15 cellular contexts compared by ENCODE assay signal in genomic region chr19:28402701-28403290, GRCh38.
DNase-seq lines count a peak whose midpoint lies in the region; ATAC-seq and TF ChIP-seq lines count a peak whose summit lies in the region.
"Had no signal": no experiment of that assay in that cellular context is flagged by ENCODE, and none has a peak within 500 bp of the region (broad histone marks: within the 10 kb centered on the region; RNA-seq: fewer than 3 reads in every experiment).

No MANE protein-coding gene starts in this region.

- TF ChIP-seq CTCF in right atrium auricular region (IDR thresholded peaks at IDR 0.05) (no peak), left ventricle myocardium inferior (IDR thresholded peaks at IDR 0.05; ENCODE audit: borderline replicate concordance) (no peak), OCI-LY1 (IDR thresholded peaks at IDR 0.05; ENCODE audit: low read length) (no peak), nephron progenitor cell (IDR thresholded peaks at IDR 0.05) (no peak)

- no peak overlapping the region for H2AFZ ChIP-seq in OCI-LY1 (ENCODE audit: low read length)
- H2AFZ ChIP-seq: GM23248 had no signal

- no peak overlapping the region for H3K4me3 Mint-ChIP-seq in nephron progenitor cell
- no peak overlapping the region for H3K4me3 Mint-ChIP-seq in activated naive CD8-positive, alpha-beta T cell treated with anti-CD3 and anti-CD28 coated beads, Interleukin-2, amount 50 U/mL, for 24 hours
- H3K4me3 Mint-ChIP-seq: CD4-positive, alpha-beta T cell had no signal

- H3K27ac Mint-ChIP-seq in nephron progenitor cell = peak overlapping the region; percentile 61
- no peak overlapping the region for H3K27ac Mint-ChIP-seq in activated naive CD8-positive, alpha-beta T cell treated with anti-CD3 and anti-CD28 coated beads, Interleukin-2, amount 50 U/mL, for 24 hours
- H3K27ac Mint-ChIP-seq: CD4-positive, alpha-beta T cell had no signal

- peak overlapping the region; percentile 87 for H3K9ac ChIP-seq in OCI-LY1 (ENCODE audit: low read length)
- H3K9ac ChIP-seq: GM23248 had no signal

- peaks cover 6% of the 10 kb centered on the region for H3K9me3 Mint-ChIP-seq in nephron progenitor cell
- no peaks in the 10 kb centered on the region for H3K9me3 Mint-ChIP-seq in activated naive CD8-positive, alpha-beta T cell treated with anti-CD3 and anti-CD28 coated beads, Interleukin-2, amount 50 U/mL, for 24 hours

- H3K27me3 ChIP-seq in right atrium auricular region (no peaks in the 10 kb centered on the region), left ventricle myocardium inferior (ENCODE audit: low read depth) (peaks cover 70% of the 10 kb centered on the region), OCI-LY1 (ENCODE audit: insufficient read depth, low read length) (no peaks in the 10 kb centered on the region)

- H3K4me3 ChIP-seq in right atrium auricular region = no peak overlapping the region
- H3K4me3 ChIP-seq in left ventricle myocardium inferior = no peak overlapping the region
- H3K4me3 ChIP-seq in OCI-LY1 (ENCODE audit: low read depth, low read length, poor library complexity, severe bottlenecking) = peak overlapping the region; percentile 74
- H3K4me3 ChIP-seq: GM12878, GM23248 had no signal

- no peaks in the 10 kb centered on the region for H3K4me1 ChIP-seq in right atrium auricular region
- no peaks in the 10 kb centered on the region for H3K4me1 ChIP-seq in left ventricle myocardium inferior
- H3K4me1 ChIP-seq in OCI-LY1 (ENCODE audit: insufficient read depth, low read length, severe bottlenecking) = peaks cover 76% of the 10 kb centered on the region

- DNase-seq in right atrium auricular region (ENCODE audit: low spot score) (peak; percentile 13), left ventricle myocardium inferior (no peak), nephron progenitor cell (no peak), NCI-H2081 treated with DMSO at 0.1 percent for 48 hours (lab: John Stamatoyannopoulos, UW) (no peak)
- no peak for DNase-seq in activated T-cell treated with anti-CD3 and anti-CD28 coated beads, Interleukin-2, amount 50 U/mL, for 48 hours
- no peak for DNase-seq in activated naive CD8-positive, alpha-beta T cell treated with anti-CD3 and anti-CD28 coated beads, Interleukin-2, amount 50 U/mL, for 24 hours
- DNase-seq: 8988T; AML-193; C1 segment of cervical spinal cord; Calu3; CD4-positive, alpha-beta T cell; DMS 273 treated with DMSO at 0.1 percent for 48 hours; GM23248 had no signal

- H4K20me1 ChIP-seq in OCI-LY1 (ENCODE audit: insufficient read depth, low read length) = no peaks in the 10 kb centered on the region

- H3F3A ChIP-seq in OCI-LY1 (ENCODE audit: insufficient read depth, low read length) = no peaks in the 10 kb centered on the region

- H3K27me3 Mint-ChIP-seq in nephron progenitor cell (ENCODE audit: low read depth, poor library complexity) = peaks cover 8% of the 10 kb centered on the region
- H3K27me3 Mint-ChIP-seq in activated naive CD8-positive, alpha-beta T cell treated with anti-CD3 and anti-CD28 coated beads, Interleukin-2, amount 50 U/mL, for 24 hours = no peaks in the 10 kb centered on the region
- H3K27me3 Mint-ChIP-seq: CD4-positive, alpha-beta T cell had no signal

- H3K9me3 ChIP-seq in right atrium auricular region (no peaks in the 10 kb centered on the region), left ventricle myocardium inferior (replicated peaks) (no peaks in the 10 kb centered on the region), OCI-LY1 (ENCODE audit: low read length) (no peaks in the 10 kb centered on the region)

- H3K36me3 ChIP-seq in right atrium auricular region (no peaks in the 10 kb centered on the region), left ventricle myocardium inferior (no peaks in the 10 kb centered on the region), OCI-LY1 (ENCODE audit: insufficient read depth, low read length) (peaks cover 10% of the 10 kb centered on the region)

- no peaks in the 10 kb centered on the region for H3K9me2 ChIP-seq in OCI-LY1 (ENCODE audit: low read depth, low read length)

- no peak for ATAC-seq in activated naive CD8-positive, alpha-beta T cell treated with anti-CD3 and anti-CD28 coated beads, Interleukin-2, amount 50 U/mL, for 24 hours
- ATAC-seq: GM12878 had no signal

- intact Hi-C loops in left ventricle myocardium inferior (cut with micrococcal nuclease) = no loop called here

- peaks cover 98% of the 10 kb centered on the region for H3K4me1 Mint-ChIP-seq in nephron progenitor cell
- peaks cover 5% of the 10 kb centered on the region for H3K4me1 Mint-ChIP-seq in activated naive CD8-positive, alpha-beta T cell treated with anti-CD3 and anti-CD28 coated beads, Interleukin-2, amount 50 U/mL, for 24 hours

- H3K36me3 Mint-ChIP-seq in nephron progenitor cell (ENCODE audit: low read depth) = no peaks in the 10 kb centered on the region
- H3K36me3 Mint-ChIP-seq in activated naive CD8-positive, alpha-beta T cell treated with anti-CD3 and anti-CD28 coated beads, Interleukin-2, amount 50 U/mL, for 24 hours (ENCODE audit: low read depth) = no peaks in the 10 kb centered on the region

- peak overlapping the region; percentile 79 for H3K4me2 ChIP-seq in OCI-LY1 (ENCODE audit: low read length)

- H3K27ac ChIP-seq in right atrium auricular region (no peak overlapping the region), left ventricle myocardium inferior (replicated peaks) (no peak overlapping the region), OCI-LY1 (ENCODE audit: low read depth, low read length, poor library complexity, severe bottlenecking) (peak overlapping the region; percentile 96)
- H3K27ac ChIP-seq: GM23248 had no signal

- H3K79me2 ChIP-seq in OCI-LY1 (ENCODE audit: insufficient read depth, low read length) = peaks cover 20% of the 10 kb centered on the region
